In the genomic region with DNA sequence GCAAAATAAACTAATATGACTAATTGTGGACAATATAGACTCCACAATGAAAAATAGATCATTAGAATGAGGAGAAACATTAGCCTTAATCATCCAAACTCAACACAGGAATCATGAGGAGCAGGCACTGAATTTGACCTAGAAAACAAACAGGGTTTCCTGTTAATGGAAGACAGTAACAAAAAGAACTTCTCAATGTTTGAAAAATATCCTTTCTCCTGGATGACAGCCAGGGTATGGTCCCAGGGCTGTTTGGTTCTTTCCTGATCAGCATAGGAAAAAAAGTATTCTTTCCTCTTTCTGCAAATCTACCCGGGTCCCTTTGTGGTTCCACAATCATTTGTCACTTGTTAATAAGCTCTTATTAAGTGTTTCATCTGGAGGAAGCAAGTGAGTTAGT, we compare ENCODE assay signal across 25 cellular contexts.
A peak's percentile ranks its signal among the peaks of the same experiment; 100 is the strongest.
DNase-seq lines count a peak whose midpoint lies in the region; ATAC-seq and TF ChIP-seq lines count a peak whose summit lies in the region.
"Had no signal": no experiment of that assay in that cellular context is flagged by ENCODE, and none has a peak within 500 bp of the region (broad histone marks: within the 10 kb centered on the region; RNA-seq: fewer than 3 reads in every experiment).

No MANE protein-coding gene starts in this region.

- 100% methylated on average over 1 of the region's 1 CpG for whole genome bisulfite sequencing in mammary epithelial cell (ENCODE audit: low coverage, missing lambda C conversion rate)

- ATAC-seq in foreskin keratinocyte, result no peak
- no peak for ATAC-seq in GM18868 (IDR thresholded peaks at IDR 0.05; ENCODE audit: unreplicated experiment)
- no peak for ATAC-seq in upper lobe of right lung
- ATAC-seq in GM19035 (IDR thresholded peaks at IDR 0.05; ENCODE audit: unreplicated experiment), result no peak

- H3K4me1 Mint-ChIP-seq in MCF 10A (ENCODE audit: insufficient read depth, unreplicated experiment) (peaks cover 7% of the 10 kb centered on the region), osteocyte (ENCODE audit: unreplicated experiment) (peaks cover 47% of the 10 kb centered on the region)
- H3K4me1 Mint-ChIP-seq: CD4-positive, CD25-positive, alpha-beta regulatory T cell had no signal

- no peak overlapping the region for H3K9ac ChIP-seq in mammary epithelial cell (ENCODE audit: insufficient read depth, low read length)
- H3K9ac ChIP-seq: BLaER1 had no signal

- H3K4me2 ChIP-seq in mammary epithelial cell (ENCODE audit: insufficient read depth, low read depth, low read length), result no peak overlapping the region
- H3K4me2 ChIP-seq: BLaER1 had no signal

- TF ChIP-seq CTCF in MCF 10A (IDR thresholded peaks at IDR 0.05; ENCODE audit: unreplicated experiment), result no peak
- TF ChIP-seq CTCF in mammary epithelial cell (conservative IDR thresholded peaks at IDR 0.05 in 1 of 2, IDR thresholded peaks at IDR 0.05 in 1 of 2; ENCODE audit: extremely low read depth in 1 of 2, insufficient read depth in 1 of 2, low read depth in 1 of 2, low read length in 2 of 2), result no peak
- TF ChIP-seq CTCF in foreskin keratinocyte (conservative IDR thresholded peaks at IDR 0.05), result no peak
- no peak for TF ChIP-seq CTCF in osteocyte (IDR thresholded peaks at IDR 0.05)
- no peak for TF ChIP-seq CTCF in upper lobe of right lung (IDR thresholded peaks at IDR 0.05)

- H3K27me3 Mint-ChIP-seq in MCF 10A (ENCODE audit: insufficient read depth, unreplicated experiment) (no peaks in the 10 kb centered on the region), osteocyte (ENCODE audit: unreplicated experiment) (no peaks in the 10 kb centered on the region)

- CTCF ChIA-PET in MCF 10A (lab: Yijun Ruan, JAX) (no interaction called here), mammary epithelial cell (lab: Charles Lee; ENCODE audit: low non-redundant PET) (no interaction called here)

- H3K9me3 Mint-ChIP-seq in MCF 10A (ENCODE audit: unreplicated experiment), result no peaks in the 10 kb centered on the region
- H3K9me3 Mint-ChIP-seq in osteocyte (ENCODE audit: unreplicated experiment), result no peaks in the 10 kb centered on the region
- H3K9me3 Mint-ChIP-seq: CD4-positive, CD25-positive, alpha-beta regulatory T cell had no signal

- H3K4me1 ChIP-seq in mammary epithelial cell (ENCODE audit: insufficient read depth, low read length), result peaks cover 15% of the 10 kb centered on the region
- peaks cover 5% of the 10 kb centered on the region for H3K4me1 ChIP-seq in foreskin keratinocyte
- H3K4me1 ChIP-seq in upper lobe of right lung, result peaks cover 18% of the 10 kb centered on the region
- H3K4me1 ChIP-seq: Peyer's patch had no signal

- H3K36me3 Mint-ChIP-seq in MCF 10A (ENCODE audit: insufficient read depth, unreplicated experiment), result no peaks in the 10 kb centered on the region
- no peaks in the 10 kb centered on the region for H3K36me3 Mint-ChIP-seq in osteocyte (ENCODE audit: unreplicated experiment)
- H3K36me3 Mint-ChIP-seq: CD4-positive, CD25-positive, alpha-beta regulatory T cell had no signal

- POLR2A ChIA-PET in MCF 10A (lab: Yijun Ruan, JAX), result no interaction called here

- H3K27ac ChIP-seq in mammary epithelial cell (ENCODE audit: insufficient read depth, low read depth, low read length) (no peak overlapping the region), foreskin keratinocyte (peak overlapping the region; percentile 18), upper lobe of right lung (no peak overlapping the region)
- H3K27ac ChIP-seq: 22Rv1, BLaER1, Peyer's patch, SK-N-MC had no signal

- BruUV-seq in MCF 10A (replicated peaks; lab: Mats Ljungman, UMichigan), result no TSS peak
- no TSS peak for BruUV-seq in mammary epithelial cell (replicated peaks; lab: Mats Ljungman, UMichigan)

- no peak for DNase-seq in MCF 10A (ENCODE audit: unreplicated experiment)
- no peak for DNase-seq in mammary epithelial cell
- no peak for DNase-seq in foreskin keratinocyte
- peak; percentile 15 for DNase-seq in osteocyte (ENCODE audit: extremely low spot score, unreplicated experiment)
- no peak for DNase-seq in upper lobe of right lung
- DNase-seq: CD4-positive, CD25-positive, alpha-beta regulatory T cell; DMS153; GOT3; HCEC 1CT; Karpas-422; NCI-H1092 treated with DMSO at 0.1 percent for 48 hours; NCI-H1436; NCI-H187; NCI-H2081 treated with DMSO at 0.1 percent for 48 hours; NCI-H2171; NCI-H226; NCI-H510A; NCI-H69; Peyer's patch; SHP77 treated with DMSO at 0.1 percent for 48 hours had no signal

- in situ Hi-C loops in mammary epithelial cell (cut with MboI; ENCODE audit: low sequenced_read_pairs in 2 of 2), result no loop called here

- H4K20me1 ChIP-seq in mammary epithelial cell (ENCODE audit: insufficient read depth, low read length), result no peaks in the 10 kb centered on the region
- H4K20me1 ChIP-seq: BLaER1 had no signal

- no peak overlapping the region for H3K4me3 ChIP-seq in mammary epithelial cell (replicated peaks in 1 of 3; ENCODE audit: insufficient read depth in 1 of 3, low read depth in 2 of 3, low read length in 3 of 3)
- H3K4me3 ChIP-seq in upper lobe of right lung, result no peak overlapping the region
- H3K4me3 ChIP-seq: BLaER1, Peyer's patch, SK-N-MC had no signal

- no peak overlapping the region for H3K4me3 Mint-ChIP-seq in MCF 10A (ENCODE audit: unreplicated experiment)
- no peak overlapping the region for H3K4me3 Mint-ChIP-seq in osteocyte (ENCODE audit: unreplicated experiment)
- H3K4me3 Mint-ChIP-seq: CD4-positive, CD25-positive, alpha-beta regulatory T cell had no signal

- H3K27me3 ChIP-seq in mammary epithelial cell (ENCODE audit: insufficient read depth, low read length) (no peaks in the 10 kb centered on the region), foreskin keratinocyte (no peaks in the 10 kb centered on the region), upper lobe of right lung (no peaks in the 10 kb centered on the region)
- H3K27me3 ChIP-seq: BLaER1, Peyer's patch had no signal

- intact Hi-C loops in MCF 10A (cut with micrococcal nuclease), result no loop called here
- intact Hi-C loops in mammary epithelial cell (cut with micrococcal nuclease), result no loop called here
- intact Hi-C loops in upper lobe of right lung (cut with DNase I), result no loop called here

- H3K27ac Mint-ChIP-seq in MCF 10A (ENCODE audit: low read depth, unreplicated experiment), result peak overlapping the region; percentile 13
- H3K27ac Mint-ChIP-seq in osteocyte (ENCODE audit: unreplicated experiment), result peak overlapping the region; percentile 50
- H3K27ac Mint-ChIP-seq: CD4-positive, CD25-positive, alpha-beta regulatory T cell had no signal

- H3K9me3 ChIP-seq in mammary epithelial cell (replicated peaks; ENCODE audit: insufficient read depth, low read length) (no peaks in the 10 kb centered on the region), upper lobe of right lung (no peaks in the 10 kb centered on the region)
- H3K9me3 ChIP-seq: BLaER1, Peyer's patch had no signal

- dilution Hi-C loops in mammary epithelial cell (cut with HindIII; ENCODE audit: low sequenced_read_pairs), result no loop called here

- H2AFZ ChIP-seq in mammary epithelial cell (ENCODE audit: low read depth, low read length), result no peak overlapping the region

- H3K36me3 ChIP-seq in mammary epithelial cell (ENCODE audit: insufficient read depth, low read length) (no peaks in the 10 kb centered on the region), upper lobe of right lung (no peaks in the 10 kb centered on the region)
- H3K36me3 ChIP-seq: BLaER1, Peyer's patch had no signal

- no peaks in the 10 kb centered on the region for H3K79me2 ChIP-seq in mammary epithelial cell (ENCODE audit: insufficient read depth, low read length)
